1 cellular context compared by ENCODE assay signal in genomic region chr16:14374451-14375131, GRCh38.
TF ChIP-seq lines count a peak whose summit lies in the region.

No MANE protein-coding gene starts in this region.

TF ChIP-seq in A549, 52 proteins besides CTCF, POLR2A, EP300 and RAD21 (continued from another document):
- TF ChIP-seq BCL3 (IDR thresholded peaks at IDR 0.05), result no peak
- no peak for TF ChIP-seq POLR2AphosphoS2 (conservative IDR thresholded peaks at IDR 0.05; ENCODE audit: low read length)
- TF ChIP-seq EHF (CRISPR knock-in tag; IDR thresholded peaks at IDR 0.05), result no peak
- no peak for TF ChIP-seq MAZ (IDR thresholded peaks at IDR 0.05; ENCODE audit: borderline replicate concordance, low read depth, low read length)
- no peak for TF ChIP-seq PHF8 (IDR thresholded peaks at IDR 0.05; ENCODE audit: borderline replicate concordance, low read depth)
- no peak for TF ChIP-seq KDM5A (IDR thresholded peaks at IDR 0.05)
